8 cellular contexts compared by ENCODE assay signal in genomic region chr11:111870887-111871692, GRCh38. TPM values are rescaled to one million over a fixed set of nuclear protein-coding genes. Genes with fewer than 3 reads are reported as not detected.
A peak's percentile ranks its signal among the peaks of the same experiment; 100 is the strongest.
DNase-seq lines count a peak whose midpoint lies in the region; ATAC-seq, FAIRE-seq and TF ChIP-seq lines count a peak whose summit lies in the region.

Gene ALG9 (minus strand): TSS chr11:111871581. CDS start chr11:111871482, 99 bp downstream.

- H3K9me2 ChIP-seq in MM.1S (replicated peaks; ENCODE audit: insufficient read depth, low read length) = no peaks in the 10 kb centered on the region

- H3K27ac ChIP-seq in MM.1S (ENCODE audit: low read length) = peak within 1 kb of the TSS; percentile 43; the same call in 1 of the 2 replicates
- H3K27ac ChIP-seq in pancreas = peak within 1 kb of the TSS; percentile 71 to 93 (median 88)
- peak within 1 kb of the TSS; percentile 85 to 98 for H3K27ac ChIP-seq in tibial artery

- H3F3A ChIP-seq in MM.1S (ENCODE audit: insufficient read depth, low read length) = 0 out of 2 replicates have a peak, but pooled peaks cover 6% of the 10 kb centered on the region

- H3K27me3 ChIP-seq in HAP-1 (ENCODE audit: low read depth) = no peaks in the 10 kb centered on the region
- no peaks in the 10 kb centered on the region for H3K27me3 ChIP-seq in MM.1S (replicated peaks; ENCODE audit: insufficient read depth, low read length)
- no peaks in the 10 kb centered on the region for H3K27me3 ChIP-seq in pancreas
- no peaks in the 10 kb centered on the region for H3K27me3 ChIP-seq in tibial artery

- peak within 1 kb of the TSS; percentile 90 to 93 for H3K27ac Mint-ChIP-seq in activated naive CD4-positive, alpha-beta T cell treated with anti-CD3 and anti-CD28 coated beads, Interleukin-2, amount 50 U/mL, for 72 hours

- TF ChIP-seq CTCF in MM.1S (IDR thresholded peaks at IDR 0.05; ENCODE audit: low read length) = peak; percentile 38
- peak in 1 of 4 donors; percentile 7 for TF ChIP-seq CTCF in pancreas (IDR thresholded peaks at IDR 0.05)
- TF ChIP-seq CTCF in tibial artery (IDR thresholded peaks at IDR 0.05) = peak; percentile 20 to 27

- H4K20me1 ChIP-seq in MM.1S (ENCODE audit: insufficient read depth, low read length) = no peaks in the 10 kb centered on the region

- peaks cover 4% of the 10 kb centered on the region for H3K36me3 ChIP-seq in HAP-1 (replicated peaks)
- H3K36me3 ChIP-seq in MM.1S (replicated peaks; ENCODE audit: insufficient read depth, low read length) = no peaks in the 10 kb centered on the region
- H3K36me3 ChIP-seq in pancreas = peaks cover 0 to 8% (median 0%) of the 10 kb centered on the region in 3 donors
- H3K36me3 ChIP-seq in tibial artery = peaks cover 16 to 29% (median 25%) of the 10 kb centered on the region in 3 donors

- 0% methylated on average over 42 to 51 of the region's 51 CpGs for WGBS in pancreas, 2 donors

- intact Hi-C loops in head of caudate nucleus (cut with DNase I) (loop anchor here (10.0 kb wide), 1 partner anchor 214 kb away; the partner anchor contains the start of genes SDHD and TIMM8B), pancreas (cut with DNase I) (loop anchor here in 1 of 3 donors (10.0 kb wide), 1 partner anchor 114 kb away; no protein-coding TSS in a partner anchor), tibial artery (cut with DNase I; ENCODE audit: low total_unique reads) (loop anchor here (5.0 kb wide), 1 partner anchor 126 kb away; no protein-coding TSS in a partner anchor)

- H2AFZ ChIP-seq in MM.1S (ENCODE audit: low read length) = peak within 1 kb of the TSS; percentile 92

- DNase-seq in GM04503 (ENCODE audit: low read depth) = peak; percentile 50
- DNase-seq in HAP-1 (ENCODE audit: low spot score in 2 of 2) = peak; percentile 63 to 91
- DNase-seq in MM.1S = peak; percentile 78
- DNase-seq in activated naive CD4-positive, alpha-beta T cell treated with anti-CD3 and anti-CD28 coated beads, Interleukin-2, amount 50 U/mL, for 72 hours (ENCODE audit: low spot score in 2 of 2) = peak; percentile 81 to 91
- DNase-seq in head of caudate nucleus = peak; percentile 67 to 95 (median 86)
- peak; percentile 77 to 93 (median 86) for DNase-seq in pancreas
- DNase-seq in tibial artery = peak; percentile 84 to 89

- H3K9me3 Mint-ChIP-seq in activated naive CD4-positive, alpha-beta T cell treated with anti-CD3 and anti-CD28 coated beads, Interleukin-2, amount 50 U/mL, for 72 hours = no peaks in the 10 kb centered on the region

- in situ Hi-C loops in HAP-1 (cut with MboI; ENCODE audit: low sequenced_read_pairs) = loop anchor here (10.0 kb wide), 1 partner anchor 214 kb away; the partner anchor contains the start of genes SDHD and TIMM8B

- H3K4me1 ChIP-seq in HAP-1 (peaks cover 2% of the 10 kb centered on the region; the same call in 1 of the 2 replicates), MM.1S (ENCODE audit: low read length) (peaks cover 10% of the 10 kb centered on the region; the same call in 1 of the 2 replicates), pancreas (peaks cover 0 to 13% (median 4%) of the 10 kb centered on the region in 3 donors), tibial artery (peaks cover 0 to 20% (median 7%) of the 10 kb centered on the region in 4 donors)

- ATAC-seq in SK-N-SH treated with all-trans-retinoic acid at 6 μM for 48 hours (peak; percentile 96), pancreas (peak; percentile 89 to 95 (median 93))
- peak; percentile 94 to 95 for ATAC-seq in activated naive CD4-positive, alpha-beta T cell treated with anti-CD3 and anti-CD28 coated beads, Interleukin-2, amount 50 U/mL, for 72 hours

- peak within 1 kb of the TSS; percentile 77 for H3K9ac ChIP-seq in MM.1S (ENCODE audit: low read length)

- H3K9me3 ChIP-seq in HAP-1 = no peaks in the 10 kb centered on the region
- no peaks in the 10 kb centered on the region for H3K9me3 ChIP-seq in MM.1S (replicated peaks; ENCODE audit: insufficient read depth, low read length)
- no peaks in the 10 kb centered on the region for H3K9me3 ChIP-seq in pancreas
- H3K9me3 ChIP-seq in tibial artery = no peaks in the 10 kb centered on the region

- peaks cover 11% of the 10 kb centered on the region for H3K79me2 ChIP-seq in MM.1S (ENCODE audit: low read length)

- peak within 1 kb of the TSS; percentile 81 for H3K4me2 ChIP-seq in MM.1S (ENCODE audit: low read depth, low read length)

- no peak for FAIRE-seq in pancreas (lab: Jason Lieb, UNC)

- peaks cover 10 to 31% of the 10 kb centered on the region in 2 donors for H3K36me3 Mint-ChIP-seq in activated naive CD4-positive, alpha-beta T cell treated with anti-CD3 and anti-CD28 coated beads, Interleukin-2, amount 50 U/mL, for 72 hours

- H3K4me3 ChIP-seq in HAP-1 = peak within 1 kb of the TSS; percentile 72
- H3K4me3 ChIP-seq in MM.1S (ENCODE audit: low read length) = peak within 1 kb of the TSS; percentile 83
- peak within 1 kb of the TSS; percentile 68 to 99 (median 98) for H3K4me3 ChIP-seq in pancreas
- H3K4me3 ChIP-seq in tibial artery = peak within 1 kb of the TSS; percentile 66 to 98

TF ChIP-seq in SK-N-SH treated with all-trans-retinoic acid at 6 μM for 48 hours, 23 proteins besides CTCF, POLR2A, EP300 and RAD21:
- no peak for TF ChIP-seq ZNF565 (CRISPR knock-in tag; conservative IDR thresholded peaks at IDR 0.05; ENCODE audit: low read depth)
- no peak for TF ChIP-seq CSDC2 (CRISPR knock-in tag; IDR thresholded peaks at IDR 0.05)
- no peak for TF ChIP-seq RARB (CRISPR knock-in tag; IDR thresholded peaks at IDR 0.05)
TF ChIP-seq in SK-N-SH treated with all-trans-retinoic acid at 6 μM for 48 hours: peak in this region for 0.

RNA-seq across cellular contexts. Expression of gene ALG9, which starts in this region (rescaled TPM):
- 10 to 100 TPM; 24.0 to 40.5 TPM for total RNA-seq in activated naive CD4-positive, alpha-beta T cell treated with anti-CD3 and anti-CD28 coated beads, Interleukin-2, amount 50 U/mL, for 72 hours
- total RNA-seq in pancreas = 10 to 100 TPM; 15.7 to 25.7 (median 21.8) TPM
- 10 to 100 TPM; 19.8 to 37.0 TPM for polyA plus RNA-seq in pancreas

Comparison
In these comparisons a context has a peak if more than half of its experiments do, and no peak if none do; other contexts are left out.
1. Peak in every context shown above with its lines: DNase-seq, ATAC-seq, H3K4me3 ChIP-seq and H3K27ac ChIP-seq.